ENCODE assay signal across 19 cellular contexts in genomic region chr2:200667397-200667796, GRCh38.
"Had no signal": no experiment of that assay in that cellular context is flagged by ENCODE, and none has a peak within 500 bp of the region (broad histone marks: within the 10 kb centered on the region; RNA-seq: fewer than 3 reads in every experiment).

No MANE protein-coding gene starts in this region.

- DNase-seq: activated CD4-positive, alpha-beta T cell treated with anti-CD3 and anti-CD28 coated beads for 4 hours; activated CD8-positive, alpha-beta memory T cell treated with anti-CD3 and anti-CD28 coated beads, Interleukin-2, amount 50 U/mL, for 48 hours; activated gamma-delta T cell; activated T-cell treated with anti-CD3 and anti-CD28 coated beads, Interleukin-2, amount 50 U/mL, for 72 hours; amygdala; body of pancreas; caudate nucleus; esophagus squamous epithelium; hippocampal formation; kidney; left ventricle myocardium inferior; natural killer cell; nucleus accumbens; stimulated activated CD4-positive, alpha-beta T cell treated with anti-CD3 and anti-CD28 coated beads, Interleukin-2, amount 100 ng/mL, for 48 hours; stimulated activated naive B cell treated with anti-CD40 and anti-IgM and Interleukin-4, amounts not matched to agents 10 μg/mL and 1 μg/mL and 100 μg/mL, for 72 hours; T-helper 2 cell; transverse colon had no signal

- H3K27ac Mint-ChIP-seq: activated naive CD4-positive, alpha-beta T cell treated with anti-CD3 and anti-CD28 coated beads, Interleukin-2, amount 50 U/mL, for 72 hours; activated T-cell treated with anti-CD3 and anti-CD28 coated beads, Interleukin-2, amount 50 U/mL, for 72 hours; natural killer cell; stimulated activated naive B cell treated with anti-CD40 and anti-IgM and Interleukin-4, amounts not matched to agents 10 μg/mL and 1 μg/mL and 100 μg/mL, for 72 hours had no signal

- H3K4me3 Mint-ChIP-seq: activated T-cell treated with anti-CD3 and anti-CD28 coated beads, Interleukin-2, amount 50 U/mL, for 72 hours; natural killer cell; stimulated activated naive B cell treated with anti-CD40 and anti-IgM and Interleukin-4, amounts not matched to agents 10 μg/mL and 1 μg/mL and 100 μg/mL, for 72 hours had no signal

- H3K9me3 Mint-ChIP-seq: activated T-cell treated with anti-CD3 and anti-CD28 coated beads, Interleukin-2, amount 50 U/mL, for 72 hours; natural killer cell; stimulated activated naive B cell treated with anti-CD40 and anti-IgM and Interleukin-4, amounts not matched to agents 10 μg/mL and 1 μg/mL and 100 μg/mL, for 72 hours had no signal

- ATAC-seq: activated naive CD4-positive, alpha-beta T cell treated with anti-CD3 and anti-CD28 coated beads, Interleukin-2, amount 50 U/mL, for 72 hours; activated T-cell treated with anti-CD3 and anti-CD28 coated beads, Interleukin-2, amount 50 U/mL, for 72 hours; body of pancreas; natural killer cell; stimulated activated naive B cell treated with anti-CD40 and anti-IgM and Interleukin-4, amounts not matched to agents 10 μg/mL and 1 μg/mL and 100 μg/mL, for 72 hours had no signal

- H3K27ac ChIP-seq: body of pancreas, esophagus squamous epithelium, left ventricle myocardium inferior, transverse colon, vagina had no signal

- H3K4me1 Mint-ChIP-seq: natural killer cell had no signal

- H3K36me3 Mint-ChIP-seq: activated naive CD4-positive, alpha-beta T cell treated with anti-CD3 and anti-CD28 coated beads, Interleukin-2, amount 50 U/mL, for 72 hours; natural killer cell; stimulated activated naive B cell treated with anti-CD40 and anti-IgM and Interleukin-4, amounts not matched to agents 10 μg/mL and 1 μg/mL and 100 μg/mL, for 72 hours had no signal
